Comparison of ENCODE assay signal across 28 cellular contexts in the genomic region with DNA sequence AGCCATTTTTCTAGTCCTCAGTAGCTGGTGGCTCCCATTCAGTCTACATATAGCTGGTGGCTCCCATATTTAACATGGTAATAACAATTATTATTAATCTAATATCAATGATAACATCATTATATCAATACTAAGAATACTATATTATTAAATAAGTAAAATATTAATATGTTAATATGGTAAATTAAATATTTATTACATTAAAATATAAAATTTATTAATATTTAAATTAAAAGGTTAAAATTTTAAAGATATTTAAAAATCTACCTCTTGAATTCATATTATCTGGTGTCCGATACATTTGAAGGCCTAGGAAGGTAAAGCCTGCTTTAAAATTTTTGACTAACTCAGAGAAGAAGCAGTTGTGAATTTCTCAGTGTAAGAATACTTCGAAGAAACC.
"Had no signal": no experiment of that assay in that cellular context is flagged by ENCODE, and none has a peak within 500 bp of the region (broad histone marks: within the 10 kb centered on the region; RNA-seq: fewer than 3 reads in every experiment).

No MANE protein-coding gene starts in this region.

- ATAC-seq: left cardiac atrium; left lobe of liver; lower lobe of right lung; natural killer cell; right lobe of liver; stimulated activated memory B cell treated with anti-CD40 and anti-IgM and Interleukin-4, amounts not matched to agents 10 μg/mL and 1 μg/mL and 100 μg/mL, for 72 hours; stimulated activated naive CD8-positive, alpha-beta T cell treated with anti-CD3 and anti-CD28 coated beads, Interleukin-15, amount 100 ng/mL, for 72 hours had no signal

- H2AFZ ChIP-seq: hepatocyte, neural progenitor cell had no signal

- H3K9ac ChIP-seq: neural progenitor cell had no signal

- DNase-seq: islet precursor cell; kidney glomerular epithelial cell; left cardiac atrium; lower lobe of right lung; mammary epithelial cell; mesendoderm; naive B cell; natural killer cell; nephron progenitor cell; occipital lobe; right lobe of liver; stimulated activated CD4-positive, alpha-beta T cell treated with anti-CD3 and anti-CD28 coated beads, Interleukin-1b, Interleukin-23, amount 100 ng/mL, for 48 hours; stimulated activated CD4-positive, alpha-beta T cell treated with anti-CD3 and anti-CD28 coated beads, Interleukin-2, amount 100 ng/mL, for 48 hours; stimulated activated CD4-positive, alpha-beta T cell treated with anti-CD3 and anti-CD28 coated beads, Interleukin-4, amount 100 ng/mL, for 4 hours; stimulated activated CD8-positive, alpha-beta memory T cell treated with anti-CD3 and anti-CD28 coated beads, Interleukin-4, amount 100 ng/mL, for 48 hours; stimulated activated naive CD4-positive, alpha-beta T cell treated with Interleukin-2 at 50 U/mL for 16 hours; stimulated activated naive CD8-positive, alpha-beta T cell treated with anti-CD3 and anti-CD28 coated beads, Interleukin-15, amount 100 ng/mL, for 72 hours; tibial artery; trophoblast cell; uterus had no signal

- H3K79me2 ChIP-seq: hepatocyte had no signal

- H3K4me1 ChIP-seq: lower lobe of right lung, neural progenitor cell, right atrium auricular region, right lobe of liver, tibial artery, uterus had no signal

- H3K36me3 ChIP-seq: lower lobe of right lung, neural progenitor cell, neutrophil, right atrium auricular region, right lobe of liver, thoracic aorta, tibial artery, uterus had no signal

- H3K27me3 ChIP-seq: hepatocyte, neural progenitor cell, neutrophil, right atrium auricular region, right lobe of liver, uterus had no signal

- H3K4me3 ChIP-seq: hepatocyte, lower lobe of right lung, neural progenitor cell, right atrium auricular region, right lobe of liver, smooth muscle cell, thoracic aorta, tibial artery, uterus had no signal

- H3K9me3 ChIP-seq: lower lobe of right lung, neutrophil, right atrium auricular region, right lobe of liver, thoracic aorta, tibial artery, uterus had no signal

- H3K27ac ChIP-seq: hepatocyte, lower lobe of right lung, neural progenitor cell, neutrophil, right atrium auricular region, right lobe of liver, thoracic aorta, tibial artery, uterus had no signal

- H3K4me2 ChIP-seq: hepatocyte, neural progenitor cell, smooth muscle cell had no signal
